ENCODE assay signal across 1 cellular context in the genomic region with DNA sequence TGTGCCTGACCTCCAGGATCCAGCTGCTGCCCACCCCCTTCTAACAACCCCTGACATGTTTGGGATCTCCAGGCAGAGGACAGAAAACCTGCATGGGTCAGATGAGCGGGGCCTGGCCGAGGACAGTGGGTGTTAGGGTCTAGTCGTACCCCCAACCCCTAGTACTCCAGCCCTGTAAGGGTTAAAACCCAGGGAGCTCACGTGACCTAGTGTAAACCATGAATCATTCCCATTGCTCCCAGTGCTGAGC.
TF ChIP-seq lines count a peak whose summit lies in the region.

No MANE protein-coding gene starts in this region.

TF ChIP-seq in HepG2, 621 proteins besides CTCF, POLR2A, EP300 and RAD21 (continued from another document and continues in another):
- TF ChIP-seq, protein P1, sequence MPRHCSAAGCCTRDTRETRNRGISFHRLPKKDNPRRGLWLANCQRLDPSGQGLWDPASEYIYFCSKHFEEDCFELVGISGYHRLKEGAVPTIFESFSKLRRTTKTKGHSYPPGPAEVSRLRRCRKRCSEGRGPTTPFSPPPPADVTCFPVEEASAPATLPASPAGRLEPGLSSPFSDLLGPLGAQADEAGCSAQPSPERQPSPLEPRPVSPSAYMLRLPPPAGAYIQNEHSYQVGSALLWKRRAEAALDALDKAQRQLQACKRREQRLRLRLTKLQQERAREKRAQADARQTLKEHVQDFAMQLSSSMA (CRISPR knock-in tag; IDR thresholded peaks at IDR 0.05): no peak
- TF ChIP-seq MXD4 (CRISPR knock-in tag; IDR thresholded peaks at IDR 0.05) (no peak), ZSCAN20 (CRISPR knock-in tag; IDR thresholded peaks at IDR 0.05; ENCODE audit: borderline replicate concordance) (no peak), HNRNPUL1 (IDR thresholded peaks at IDR 0.05; ENCODE audit: low read depth, low read length) (no peak), MEIS2 (CRISPR knock-in tag; IDR thresholded peaks at IDR 0.05) (no peak), ZNF451 (CRISPR knock-in tag; IDR thresholded peaks at IDR 0.05) (no peak), HNF1A (IDR thresholded peaks at IDR 0.05; ENCODE audit: low read depth) (no peak), HNF1A (CRISPR knock-in tag; IDR thresholded peaks at IDR 0.05; ENCODE audit: borderline replicate concordance) (no peak), CBX1 (IDR thresholded peaks at IDR 0.05; ENCODE audit: low read depth) (peak; percentile 7), ZNF292 (CRISPR knock-in tag; IDR thresholded peaks at IDR 0.05; ENCODE audit: borderline replicate concordance, low read depth) (0 out of 2 replicates have a peak, but pooled peaks have one; percentile 35), NFYB (CRISPR knock-in tag; IDR thresholded peaks at IDR 0.05) (no peak), SP4 (CRISPR knock-in tag; IDR thresholded peaks at IDR 0.05) (no peak), ZNF556 (CRISPR knock-in tag; IDR thresholded peaks at IDR 0.05; ENCODE audit: borderline replicate concordance) (no peak), BHLHE40 (IDR thresholded peaks at IDR 0.05; ENCODE audit: low read length) (peak; percentile 97), TRIM24 (CRISPR knock-in tag; IDR thresholded peaks at IDR 0.05) (no peak), HMGXB4 (CRISPR knock-in tag; IDR thresholded peaks at IDR 0.05; ENCODE audit: borderline replicate concordance in 1 of 2, low read depth in 1 of 2) (no peak), ZNF274 (CRISPR knock-in tag; IDR thresholded peaks at IDR 0.05) (no peak), ARID2 (CRISPR knock-in tag; IDR thresholded peaks at IDR 0.05; ENCODE audit: borderline replicate concordance) (no peak), ZNF704 (CRISPR knock-in tag; IDR thresholded peaks at IDR 0.05; ENCODE audit: borderline replicate concordance) (no peak), ZNF546 (CRISPR knock-in tag; conservative IDR thresholded peaks at IDR 0.05) (no peak), TFAP4 (IDR thresholded peaks at IDR 0.05; ENCODE audit: borderline replicate concordance, low read depth) (no peak), ZFP37 (CRISPR knock-in tag; IDR thresholded peaks at IDR 0.05; ENCODE audit: borderline replicate concordance) (no peak), ZSCAN21 (CRISPR knock-in tag; IDR thresholded peaks at IDR 0.05; ENCODE audit: borderline replicate concordance) (peak; percentile 4; the same call in 1 of the 2 replicates), ZNF407 (CRISPR knock-in tag; IDR thresholded peaks at IDR 0.05; ENCODE audit: not compliant biosample characterization) (no peak)
- TF ChIP-seq, protein P2, sequence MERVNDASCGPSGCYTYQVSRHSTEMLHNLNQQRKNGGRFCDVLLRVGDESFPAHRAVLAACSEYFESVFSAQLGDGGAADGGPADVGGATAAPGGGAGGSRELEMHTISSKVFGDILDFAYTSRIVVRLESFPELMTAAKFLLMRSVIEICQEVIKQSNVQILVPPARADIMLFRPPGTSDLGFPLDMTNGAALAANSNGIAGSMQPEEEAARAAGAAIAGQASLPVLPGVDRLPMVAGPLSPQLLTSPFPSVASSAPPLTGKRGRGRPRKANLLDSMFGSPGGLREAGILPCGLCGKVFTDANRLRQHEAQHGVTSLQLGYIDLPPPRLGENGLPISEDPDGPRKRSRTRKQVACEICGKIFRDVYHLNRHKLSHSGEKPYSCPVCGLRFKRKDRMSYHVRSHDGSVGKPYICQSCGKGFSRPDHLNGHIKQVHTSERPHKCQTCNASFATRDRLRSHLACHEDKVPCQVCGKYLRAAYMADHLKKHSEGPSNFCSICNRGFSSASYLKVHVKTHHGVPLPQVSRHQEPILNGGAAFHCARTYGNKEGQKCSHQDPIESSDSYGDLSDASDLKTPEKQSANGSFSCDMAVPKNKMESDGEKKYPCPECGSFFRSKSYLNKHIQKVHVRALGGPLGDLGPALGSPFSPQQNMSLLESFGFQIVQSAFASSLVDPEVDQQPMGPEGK (CRISPR knock-in tag; IDR thresholded peaks at IDR 0.05): no peak
- TF ChIP-seq, protein P3, sequence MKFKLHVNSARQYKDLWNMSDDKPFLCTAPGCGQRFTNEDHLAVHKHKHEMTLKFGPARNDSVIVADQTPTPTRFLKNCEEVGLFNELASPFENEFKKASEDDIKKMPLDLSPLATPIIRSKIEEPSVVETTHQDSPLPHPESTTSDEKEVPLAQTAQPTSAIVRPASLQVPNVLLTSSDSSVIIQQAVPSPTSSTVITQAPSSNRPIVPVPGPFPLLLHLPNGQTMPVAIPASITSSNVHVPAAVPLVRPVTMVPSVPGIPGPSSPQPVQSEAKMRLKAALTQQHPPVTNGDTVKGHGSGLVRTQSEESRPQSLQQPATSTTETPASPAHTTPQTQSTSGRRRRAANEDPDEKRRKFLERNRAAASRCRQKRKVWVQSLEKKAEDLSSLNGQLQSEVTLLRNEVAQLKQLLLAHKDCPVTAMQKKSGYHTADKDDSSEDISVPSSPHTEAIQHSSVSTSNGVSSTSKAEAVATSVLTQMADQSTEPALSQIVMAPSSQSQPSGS (CRISPR knock-in tag; IDR thresholded peaks at IDR 0.05): no peak; the same call in 1 of the 2 replicates
- TF ChIP-seq, protein P4, sequence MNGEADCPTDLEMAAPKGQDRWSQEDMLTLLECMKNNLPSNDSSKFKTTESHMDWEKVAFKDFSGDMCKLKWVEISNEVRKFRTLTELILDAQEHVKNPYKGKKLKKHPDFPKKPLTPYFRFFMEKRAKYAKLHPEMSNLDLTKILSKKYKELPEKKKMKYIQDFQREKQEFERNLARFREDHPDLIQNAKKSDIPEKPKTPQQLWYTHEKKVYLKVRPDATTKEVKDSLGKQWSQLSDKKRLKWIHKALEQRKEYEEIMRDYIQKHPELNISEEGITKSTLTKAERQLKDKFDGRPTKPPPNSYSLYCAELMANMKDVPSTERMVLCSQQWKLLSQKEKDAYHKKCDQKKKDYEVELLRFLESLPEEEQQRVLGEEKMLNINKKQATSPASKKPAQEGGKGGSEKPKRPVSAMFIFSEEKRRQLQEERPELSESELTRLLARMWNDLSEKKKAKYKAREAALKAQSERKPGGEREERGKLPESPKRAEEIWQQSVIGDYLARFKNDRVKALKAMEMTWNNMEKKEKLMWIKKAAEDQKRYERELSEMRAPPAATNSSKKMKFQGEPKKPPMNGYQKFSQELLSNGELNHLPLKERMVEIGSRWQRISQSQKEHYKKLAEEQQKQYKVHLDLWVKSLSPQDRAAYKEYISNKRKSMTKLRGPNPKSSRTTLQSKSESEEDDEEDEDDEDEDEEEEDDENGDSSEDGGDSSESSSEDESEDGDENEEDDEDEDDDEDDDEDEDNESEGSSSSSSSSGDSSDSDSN (CRISPR knock-in tag; IDR thresholded peaks at IDR 0.05): no peak
